2 cellular contexts compared by ENCODE assay signal in the genomic region with DNA sequence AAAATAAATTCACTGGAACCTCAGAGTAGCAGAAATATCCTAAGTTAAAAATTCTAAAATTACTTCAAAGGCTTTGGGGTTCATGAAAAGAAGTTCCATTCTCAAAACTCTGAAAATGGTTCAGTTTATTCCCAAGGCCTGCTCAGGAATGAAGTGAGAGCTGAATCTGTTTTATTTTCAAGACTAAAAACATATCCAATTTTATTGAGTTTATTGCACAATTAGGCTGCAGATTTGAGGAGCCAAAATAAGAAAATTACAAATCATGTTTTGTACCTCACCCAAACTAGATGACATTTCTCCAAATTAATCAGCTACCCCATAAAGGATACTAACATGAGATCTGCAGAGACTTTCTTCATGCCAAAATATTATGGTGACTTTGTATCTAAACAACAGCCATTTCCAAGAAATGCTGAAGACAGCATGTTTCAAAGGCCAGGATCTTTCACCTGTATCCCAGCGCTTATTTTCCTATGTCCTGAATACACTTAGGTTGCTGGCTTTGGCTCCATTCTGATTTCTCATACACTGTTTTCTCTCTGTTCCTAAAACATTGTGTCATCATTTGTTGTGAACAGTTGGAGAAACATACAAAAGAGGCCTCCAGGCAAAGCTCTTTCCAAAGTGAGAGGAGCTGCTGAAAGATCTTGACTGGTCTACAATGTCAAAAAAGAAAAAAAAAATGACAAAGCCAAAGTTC.
A peak's percentile ranks its signal among the peaks of the same experiment; 100 is the strongest.
TF ChIP-seq lines count a peak whose summit lies in the region.

No MANE protein-coding gene starts in this region.

TF ChIP-seq in GM23338, 12 proteins besides CTCF, POLR2A, EP300 and RAD21 (continues in another document):
- TF ChIP-seq, protein P1, sequence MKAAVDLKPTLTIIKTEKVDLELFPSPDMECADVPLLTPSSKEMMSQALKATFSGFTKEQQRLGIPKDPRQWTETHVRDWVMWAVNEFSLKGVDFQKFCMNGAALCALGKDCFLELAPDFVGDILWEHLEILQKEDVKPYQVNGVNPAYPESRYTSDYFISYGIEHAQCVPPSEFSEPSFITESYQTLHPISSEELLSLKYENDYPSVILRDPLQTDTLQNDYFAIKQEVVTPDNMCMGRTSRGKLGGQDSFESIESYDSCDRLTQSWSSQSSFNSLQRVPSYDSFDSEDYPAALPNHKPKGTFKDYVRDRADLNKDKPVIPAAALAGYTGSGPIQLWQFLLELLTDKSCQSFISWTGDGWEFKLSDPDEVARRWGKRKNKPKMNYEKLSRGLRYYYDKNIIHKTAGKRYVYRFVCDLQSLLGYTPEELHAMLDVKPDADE (IDR thresholded peaks at IDR 0.05): no peak
- TF ChIP-seq ZNF114 (CRISPR knock-in tag; IDR thresholded peaks at IDR 0.05) (no peak), ZNF331 (CRISPR knock-in tag; IDR thresholded peaks at IDR 0.05; ENCODE audit: low read depth) (no peak), JUNB (IDR thresholded peaks at IDR 0.05; ENCODE audit: unreplicated experiment) (no peak), STAT1 (IDR thresholded peaks at IDR 0.05; ENCODE audit: unreplicated experiment) (no peak), POLR2AphosphoS5 (IDR thresholded peaks at IDR 0.05; ENCODE audit: low read depth) (no peak), EZH2 (IDR thresholded peaks at IDR 0.05; ENCODE audit: low read depth, unreplicated experiment) (no peak), NANOG (IDR thresholded peaks at IDR 0.05; ENCODE audit: borderline replicate concordance) (no peak)
- TF ChIP-seq, protein P2, sequence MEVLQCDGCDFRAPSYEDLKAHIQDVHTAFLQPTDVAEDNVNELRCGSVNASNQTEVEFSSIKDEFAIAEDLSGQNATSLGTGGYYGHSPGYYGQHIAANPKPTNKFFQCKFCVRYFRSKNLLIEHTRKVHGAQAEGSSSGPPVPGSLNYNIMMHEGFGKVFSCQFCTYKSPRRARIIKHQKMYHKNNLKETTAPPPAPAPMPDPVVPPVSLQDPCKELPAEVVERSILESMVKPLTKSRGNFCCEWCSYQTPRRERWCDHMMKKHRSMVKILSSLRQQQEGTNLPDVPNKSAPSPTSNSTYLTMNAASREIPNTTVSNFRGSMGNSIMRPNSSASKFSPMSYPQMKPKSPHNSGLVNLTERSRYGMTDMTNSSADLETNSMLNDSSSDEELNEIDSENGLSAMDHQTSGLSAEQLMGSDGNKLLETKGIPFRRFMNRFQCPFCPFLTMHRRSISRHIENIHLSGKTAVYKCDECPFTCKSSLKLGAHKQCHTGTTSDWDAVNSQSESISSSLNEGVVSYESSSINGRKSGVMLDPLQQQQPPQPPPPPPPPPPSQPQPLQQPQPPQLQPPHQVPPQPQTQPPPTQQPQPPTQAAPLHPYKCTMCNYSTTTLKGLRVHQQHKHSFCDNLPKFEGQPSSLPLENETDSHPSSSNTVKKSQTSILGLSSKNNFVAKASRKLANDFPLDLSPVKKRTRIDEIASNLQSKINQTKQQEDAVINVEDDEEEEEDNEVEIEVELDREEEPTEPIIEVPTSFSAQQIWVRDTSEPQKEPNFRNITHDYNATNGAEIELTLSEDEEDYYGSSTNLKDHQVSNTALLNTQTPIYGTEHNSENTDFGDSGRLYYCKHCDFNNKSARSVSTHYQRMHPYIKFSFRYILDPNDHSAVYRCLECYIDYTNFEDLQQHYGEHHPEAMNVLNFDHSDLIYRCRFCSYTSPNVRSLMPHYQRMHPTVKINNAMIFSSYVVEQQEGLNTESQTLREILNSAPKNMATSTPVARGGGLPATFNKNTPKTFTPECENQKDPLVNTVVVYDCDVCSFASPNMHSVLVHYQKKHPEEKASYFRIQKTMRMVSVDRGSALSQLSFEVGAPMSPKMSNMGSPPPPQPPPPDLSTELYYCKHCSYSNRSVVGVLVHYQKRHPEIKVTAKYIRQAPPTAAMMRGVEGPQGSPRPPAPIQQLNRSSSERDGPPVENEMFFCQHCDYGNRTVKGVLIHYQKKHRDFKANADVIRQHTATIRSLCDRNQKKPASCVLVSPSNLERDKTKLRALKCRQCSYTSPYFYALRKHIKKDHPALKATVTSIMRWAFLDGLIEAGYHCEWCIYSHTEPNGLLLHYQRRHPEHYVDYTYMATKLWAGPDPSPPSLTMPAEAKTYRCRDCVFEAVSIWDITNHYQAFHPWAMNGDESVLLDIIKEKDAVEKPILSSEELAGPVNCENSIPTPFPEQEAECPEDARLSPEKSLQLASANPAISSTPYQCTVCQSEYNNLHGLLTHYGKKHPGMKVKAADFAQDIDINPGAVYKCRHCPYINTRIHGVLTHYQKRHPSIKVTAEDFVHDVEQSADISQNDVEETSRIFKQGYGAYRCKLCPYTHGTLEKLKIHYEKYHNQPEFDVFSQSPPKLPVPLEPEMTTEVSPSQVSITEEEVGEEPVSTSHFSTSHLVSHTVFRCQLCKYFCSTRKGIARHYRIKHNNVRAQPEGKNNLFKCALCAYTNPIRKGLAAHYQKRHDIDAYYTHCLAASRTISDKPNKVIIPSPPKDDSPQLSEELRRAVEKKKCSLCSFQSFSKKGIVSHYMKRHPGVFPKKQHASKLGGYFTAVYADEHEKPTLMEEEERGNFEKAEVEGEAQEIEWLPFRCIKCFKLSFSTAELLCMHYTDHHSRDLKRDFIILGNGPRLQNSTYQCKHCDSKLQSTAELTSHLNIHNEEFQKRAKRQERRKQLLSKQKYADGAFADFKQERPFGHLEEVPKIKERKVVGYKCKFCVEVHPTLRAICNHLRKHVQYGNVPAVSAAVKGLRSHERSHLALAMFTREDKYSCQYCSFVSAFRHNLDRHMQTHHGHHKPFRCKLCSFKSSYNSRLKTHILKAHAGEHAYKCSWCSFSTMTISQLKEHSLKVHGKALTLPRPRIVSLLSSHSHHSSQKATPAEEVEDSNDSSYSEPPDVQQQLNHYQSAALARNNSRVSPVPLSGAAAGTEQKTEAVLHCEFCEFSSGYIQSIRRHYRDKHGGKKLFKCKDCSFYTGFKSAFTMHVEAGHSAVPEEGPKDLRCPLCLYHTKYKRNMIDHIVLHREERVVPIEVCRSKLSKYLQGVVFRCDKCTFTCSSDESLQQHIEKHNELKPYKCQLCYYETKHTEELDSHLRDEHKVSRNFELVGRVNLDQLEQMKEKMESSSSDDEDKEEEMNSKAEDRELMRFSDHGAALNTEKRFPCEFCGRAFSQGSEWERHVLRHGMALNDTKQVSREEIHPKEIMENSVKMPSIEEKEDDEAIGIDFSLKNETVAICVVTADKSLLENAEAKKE (CRISPR knock-in tag; IDR thresholded peaks at IDR 0.05): no peak

TF ChIP-seq in liver, 16 proteins besides CTCF, POLR2A, EP300 and RAD21 (continued from another document):
- TF ChIP-seq YY1 (IDR thresholded peaks at IDR 0.05) (peak; percentile 52), TAF1 (conservative IDR thresholded peaks at IDR 0.05) (no peak), RXRA (IDR thresholded peaks at IDR 0.05) (peak; percentile 15 to 73), JUND (IDR thresholded peaks at IDR 0.05) (peak in 1 of 2 donors; percentile 61), FOXA1 (IDR thresholded peaks at IDR 0.05) (no peak), SP1 (IDR thresholded peaks at IDR 0.05) (peak; percentile 32), FOXA2 (IDR thresholded peaks at IDR 0.05) (peak; percentile 32), HNF4A (conservative IDR thresholded peaks at IDR 0.05) (peak; percentile 33 to 64), HNF4G (IDR thresholded peaks at IDR 0.05) (no peak), GABPA (IDR thresholded peaks at IDR 0.05 in 1 of 2, conservative IDR thresholded peaks at IDR 0.05 in 1 of 2) (no peak)
- TF ChIP-seq, protein P3, sequence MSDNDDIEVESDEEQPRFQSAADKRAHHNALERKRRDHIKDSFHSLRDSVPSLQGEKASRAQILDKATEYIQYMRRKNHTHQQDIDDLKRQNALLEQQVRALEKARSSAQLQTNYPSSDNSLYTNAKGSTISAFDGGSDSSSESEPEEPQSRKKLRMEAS (IDR thresholded peaks at IDR 0.05): no peak
- TF ChIP-seq, protein P4, sequence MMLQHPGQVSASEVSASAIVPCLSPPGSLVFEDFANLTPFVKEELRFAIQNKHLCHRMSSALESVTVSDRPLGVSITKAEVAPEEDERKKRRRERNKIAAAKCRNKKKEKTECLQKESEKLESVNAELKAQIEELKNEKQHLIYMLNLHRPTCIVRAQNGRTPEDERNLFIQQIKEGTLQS (IDR thresholded peaks at IDR 0.05): peak; percentile 21
- TF ChIP-seq, protein P5, sequence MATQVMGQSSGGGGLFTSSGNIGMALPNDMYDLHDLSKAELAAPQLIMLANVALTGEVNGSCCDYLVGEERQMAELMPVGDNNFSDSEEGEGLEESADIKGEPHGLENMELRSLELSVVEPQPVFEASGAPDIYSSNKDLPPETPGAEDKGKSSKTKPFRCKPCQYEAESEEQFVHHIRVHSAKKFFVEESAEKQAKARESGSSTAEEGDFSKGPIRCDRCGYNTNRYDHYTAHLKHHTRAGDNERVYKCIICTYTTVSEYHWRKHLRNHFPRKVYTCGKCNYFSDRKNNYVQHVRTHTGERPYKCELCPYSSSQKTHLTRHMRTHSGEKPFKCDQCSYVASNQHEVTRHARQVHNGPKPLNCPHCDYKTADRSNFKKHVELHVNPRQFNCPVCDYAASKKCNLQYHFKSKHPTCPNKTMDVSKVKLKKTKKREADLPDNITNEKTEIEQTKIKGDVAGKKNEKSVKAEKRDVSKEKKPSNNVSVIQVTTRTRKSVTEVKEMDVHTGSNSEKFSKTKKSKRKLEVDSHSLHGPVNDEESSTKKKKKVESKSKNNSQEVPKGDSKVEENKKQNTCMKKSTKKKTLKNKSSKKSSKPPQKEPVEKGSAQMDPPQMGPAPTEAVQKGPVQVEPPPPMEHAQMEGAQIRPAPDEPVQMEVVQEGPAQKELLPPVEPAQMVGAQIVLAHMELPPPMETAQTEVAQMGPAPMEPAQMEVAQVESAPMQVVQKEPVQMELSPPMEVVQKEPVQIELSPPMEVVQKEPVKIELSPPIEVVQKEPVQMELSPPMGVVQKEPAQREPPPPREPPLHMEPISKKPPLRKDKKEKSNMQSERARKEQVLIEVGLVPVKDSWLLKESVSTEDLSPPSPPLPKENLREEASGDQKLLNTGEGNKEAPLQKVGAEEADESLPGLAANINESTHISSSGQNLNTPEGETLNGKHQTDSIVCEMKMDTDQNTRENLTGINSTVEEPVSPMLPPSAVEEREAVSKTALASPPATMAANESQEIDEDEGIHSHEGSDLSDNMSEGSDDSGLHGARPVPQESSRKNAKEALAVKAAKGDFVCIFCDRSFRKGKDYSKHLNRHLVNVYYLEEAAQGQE (IDR thresholded peaks at IDR 0.05): no peak
